ENCODE assay signal across 9 cellular contexts in the genomic region with DNA sequence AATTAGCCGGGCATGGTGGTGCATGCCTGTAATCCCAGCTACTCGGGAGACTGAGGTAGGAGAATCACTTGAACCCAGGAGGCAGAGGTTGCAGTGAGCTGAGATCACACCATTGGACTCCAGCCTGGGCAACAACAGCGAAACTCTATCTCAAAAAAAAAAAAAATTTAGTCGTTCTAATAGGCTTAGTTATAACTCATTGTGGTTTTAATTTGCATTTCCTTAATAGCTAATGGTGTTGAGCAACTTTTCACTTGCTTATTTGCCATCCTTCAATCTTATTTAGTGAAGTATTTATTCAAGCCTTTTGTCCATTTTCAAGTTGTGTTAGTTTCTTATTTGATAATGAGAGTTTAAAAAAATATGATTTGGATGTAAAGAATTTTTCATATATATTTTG. TPM values are rescaled to one million over a fixed set of nuclear protein-coding genes. Genes with fewer than 3 reads are reported as not detected.
"Had no signal": no experiment of that assay in that cellular context is flagged by ENCODE, and none has a peak within 500 bp of the region (broad histone marks: within the 10 kb centered on the region; RNA-seq: fewer than 3 reads in every experiment).

No MANE protein-coding gene starts in this region.

RNA-seq across cellular contexts. Expression of a gene that starts 9.9 kb away (rescaled TPM):
- total RNA-seq: LHCN-M2, MCF 10A, NCI-H460, OCI-LY7, PC-9, Right ventricle myocardium inferior, RPMI7951, SJCRH30, SK-MEL-5 had no signal
